In the genomic region with DNA sequence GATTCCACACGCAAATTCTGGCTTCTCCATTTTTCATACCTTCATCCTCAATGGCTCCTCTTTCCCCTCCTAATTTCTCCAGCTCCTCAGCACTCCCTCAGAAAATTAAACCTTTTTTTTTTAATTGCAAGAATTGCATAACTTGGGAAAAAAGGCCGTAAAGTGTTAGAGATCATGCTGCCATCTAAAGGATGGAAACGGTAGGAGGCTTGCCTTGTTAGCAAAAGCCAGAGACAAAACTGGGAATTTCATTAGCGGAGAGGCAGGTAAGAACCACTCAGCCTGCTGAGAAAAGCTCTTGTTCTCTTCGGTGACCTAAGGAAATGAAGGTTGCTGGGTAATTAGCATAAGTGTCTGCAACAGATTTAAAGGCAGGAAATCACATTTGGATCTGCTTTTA, we compare ENCODE assay signal across 9 cellular contexts.
DNase-seq lines count a peak whose midpoint lies in the region; ATAC-seq and TF ChIP-seq lines count a peak whose summit lies in the region.
"Had no signal": no experiment of that assay in that cellular context is flagged by ENCODE, and none has a peak within 500 bp of the region (broad histone marks: within the 10 kb centered on the region; RNA-seq: fewer than 3 reads in every experiment).

No MANE protein-coding gene starts in this region.

- H4K20me1 ChIP-seq in GM23248 (ENCODE audit: insufficient read depth), result no peaks in the 10 kb centered on the region
- H4K20me1 ChIP-seq in OCI-LY1 (ENCODE audit: insufficient read depth, low read length), result no peaks in the 10 kb centered on the region

- H3K27ac ChIP-seq in GM23248 (no peak overlapping the region), OCI-LY1 (ENCODE audit: low read depth, low read length, poor library complexity, severe bottlenecking) (no peak overlapping the region), psoas muscle (no peak overlapping the region)
- no peak overlapping the region for H3K27ac ChIP-seq in naive thymus-derived CD4-positive, alpha-beta T cell (ENCODE audit: low read depth, low read length)

- H3K9me3 Mint-ChIP-seq in naive thymus-derived CD4-positive, alpha-beta T cell, result peaks cover 0 to 19% (median 5%) of the 10 kb centered on the region in 11 donors
- H3K9me3 Mint-ChIP-seq in activated T-cell treated with anti-CD3 and anti-CD28 coated beads, Interleukin-2, amount 50 U/mL, for 72 hours, result peaks cover 6 to 9% of the 10 kb centered on the region in 2 donors
- peaks cover 5 to 13% of the 10 kb centered on the region in 2 donors for H3K9me3 Mint-ChIP-seq in activated naive CD4-positive, alpha-beta T cell treated with anti-CD3 and anti-CD28 coated beads, Interleukin-2, amount 50 U/mL, for 72 hours

- H3K27me3 Mint-ChIP-seq in naive thymus-derived CD4-positive, alpha-beta T cell, result no peaks in the 10 kb centered on the region
- no peaks in the 10 kb centered on the region for H3K27me3 Mint-ChIP-seq in activated T-cell treated with anti-CD3 and anti-CD28 coated beads, Interleukin-2, amount 50 U/mL, for 72 hours (ENCODE audit: low read depth)

- H3K27me3 ChIP-seq in GM23248 (replicated peaks; ENCODE audit: insufficient read depth) (no peaks in the 10 kb centered on the region), OCI-LY1 (ENCODE audit: insufficient read depth, low read length) (0 out of 2 replicates have a peak, but pooled peaks cover 2% of the 10 kb centered on the region), psoas muscle (ENCODE audit: insufficient read depth in 3 of 3, low read length in 2 of 3) (no peaks in the 10 kb centered on the region)
- no peaks in the 10 kb centered on the region for H3K27me3 ChIP-seq in naive thymus-derived CD4-positive, alpha-beta T cell (ENCODE audit: control insufficient read depth in 2 of 2, insufficient read depth in 2 of 2, low read length in 2 of 2)

- CTCF ChIA-PET in naive thymus-derived CD4-positive, alpha-beta T cell (lab: Charles Lee), result no interaction called here

- intact Hi-C loops in psoas muscle (cut with DNase I), result no loop called here
- intact Hi-C loops in naive thymus-derived CD4-positive, alpha-beta T cell (cut with micrococcal nuclease), result no loop called here

- H3K36me3 Mint-ChIP-seq in naive thymus-derived CD4-positive, alpha-beta T cell, result peaks cover 0 to 8% (median 4%) of the 10 kb centered on the region in 5 donors
- peaks cover 6 to 8% of the 10 kb centered on the region in 2 donors for H3K36me3 Mint-ChIP-seq in activated T-cell treated with anti-CD3 and anti-CD28 coated beads, Interleukin-2, amount 50 U/mL, for 72 hours (ENCODE audit: insufficient read depth in 2 of 2)
- peaks cover 6 to 11% of the 10 kb centered on the region in 2 donors for H3K36me3 Mint-ChIP-seq in activated naive CD4-positive, alpha-beta T cell treated with anti-CD3 and anti-CD28 coated beads, Interleukin-2, amount 50 U/mL, for 72 hours

- no peaks in the 10 kb centered on the region for H3K9me2 ChIP-seq in GM23248 (ENCODE audit: insufficient read depth)
- no peaks in the 10 kb centered on the region for H3K9me2 ChIP-seq in OCI-LY1 (ENCODE audit: low read depth, low read length)

- H3K4me3 ChIP-seq in GM23248, result no peak overlapping the region
- no peak overlapping the region for H3K4me3 ChIP-seq in OCI-LY1 (ENCODE audit: low read depth, low read length, poor library complexity, severe bottlenecking)
- no peak overlapping the region for H3K4me3 ChIP-seq in fibroblast of mammary gland (ENCODE audit: control insufficient read depth, low read depth, low read length)
- H3K4me3 ChIP-seq in psoas muscle, result no peak overlapping the region
- H3K4me3 ChIP-seq in naive thymus-derived CD4-positive, alpha-beta T cell (ENCODE audit: low read length), result no peak overlapping the region

- H3K9me3 ChIP-seq in GM23248 (ENCODE audit: low read depth) (no peaks in the 10 kb centered on the region), OCI-LY1 (ENCODE audit: low read length) (no peaks in the 10 kb centered on the region), psoas muscle (no peaks in the 10 kb centered on the region)
- H3K9me3 ChIP-seq in naive thymus-derived CD4-positive, alpha-beta T cell (ENCODE audit: control insufficient read depth in 2 of 3, low read length in 3 of 3), result no peaks in the 10 kb centered on the region

- H3K4me2 ChIP-seq in GM23248 (ENCODE audit: unreplicated experiment) (no peak overlapping the region), OCI-LY1 (ENCODE audit: low read length) (no peak overlapping the region)

- in situ Hi-C loops in GM23248 (cut with MboI), result no loop called here

- POLR2A ChIA-PET in naive thymus-derived CD4-positive, alpha-beta T cell (lab: Charles Lee), result no interaction called here

- H3K4me1 ChIP-seq in GM23248 (ENCODE audit: insufficient read depth) (no peaks in the 10 kb centered on the region), OCI-LY1 (ENCODE audit: insufficient read depth, low read length, severe bottlenecking) (no peaks in the 10 kb centered on the region), psoas muscle (peaks cover 4% of the 10 kb centered on the region)
- H3K4me1 ChIP-seq in naive thymus-derived CD4-positive, alpha-beta T cell (ENCODE audit: control insufficient read depth in 2 of 2, insufficient read depth in 2 of 2, low read length in 2 of 2), result no peaks in the 10 kb centered on the region

- H3K4me3 Mint-ChIP-seq in naive thymus-derived CD4-positive, alpha-beta T cell, result no peak overlapping the region
- no peak overlapping the region for H3K4me3 Mint-ChIP-seq in activated T-cell treated with anti-CD3 and anti-CD28 coated beads, Interleukin-2, amount 50 U/mL, for 72 hours

- H3K36me3 ChIP-seq in GM23248 (ENCODE audit: low read depth), result no peaks in the 10 kb centered on the region
- no peaks in the 10 kb centered on the region for H3K36me3 ChIP-seq in OCI-LY1 (ENCODE audit: insufficient read depth, low read length)
- no peaks in the 10 kb centered on the region for H3K36me3 ChIP-seq in psoas muscle (ENCODE audit: insufficient read depth in 1 of 2, low read depth in 1 of 2)
- no peaks in the 10 kb centered on the region for H3K36me3 ChIP-seq in naive thymus-derived CD4-positive, alpha-beta T cell (ENCODE audit: control insufficient read depth in 2 of 3, insufficient read depth in 3 of 3, low read length in 3 of 3)

- TF ChIP-seq CTCF in OCI-LY1 (IDR thresholded peaks at IDR 0.05; ENCODE audit: low read length) (peak; percentile 28; the same call in 1 of the 2 replicates), fibroblast of mammary gland (conservative IDR thresholded peaks at IDR 0.05; ENCODE audit: control insufficient read depth, insufficient read depth, low read depth, low read length) (peak; percentile 70), psoas muscle (IDR thresholded peaks at IDR 0.05) (peak; percentile 39)

- peak overlapping the region in 1 of 9 donors; percentile 7 for H3K27ac Mint-ChIP-seq in naive thymus-derived CD4-positive, alpha-beta T cell
- no peak overlapping the region for H3K27ac Mint-ChIP-seq in activated T-cell treated with anti-CD3 and anti-CD28 coated beads, Interleukin-2, amount 50 U/mL, for 72 hours
- H3K27ac Mint-ChIP-seq in activated naive CD4-positive, alpha-beta T cell treated with anti-CD3 and anti-CD28 coated beads, Interleukin-2, amount 50 U/mL, for 72 hours, result no peak overlapping the region

- no peak for ATAC-seq in psoas muscle
- no peak for ATAC-seq in naive thymus-derived CD4-positive, alpha-beta T cell
- ATAC-seq in activated T-cell treated with anti-CD3 and anti-CD28 coated beads, Interleukin-2, amount 50 U/mL, for 72 hours (replicated peaks in 1 of 2), result no peak
- ATAC-seq in activated naive CD4-positive, alpha-beta T cell treated with anti-CD3 and anti-CD28 coated beads, Interleukin-2, amount 50 U/mL, for 72 hours, result no peak

- H3K4me1 Mint-ChIP-seq in naive thymus-derived CD4-positive, alpha-beta T cell, result peaks cover 0 to 5% (median 0%) of the 10 kb centered on the region in 7 donors
- H3K4me1 Mint-ChIP-seq in activated T-cell treated with anti-CD3 and anti-CD28 coated beads, Interleukin-2, amount 50 U/mL, for 72 hours (ENCODE audit: low read depth), result no peaks in the 10 kb centered on the region

- DNase-seq in GM23248, result peak; percentile 71
- peak; percentile 67 for DNase-seq in fibroblast of mammary gland (ENCODE audit: low read depth)
- no peak for DNase-seq in psoas muscle
- DNase-seq in naive thymus-derived CD4-positive, alpha-beta T cell, result no peak
- DNase-seq in GDM1 (lab: John Stamatoyannopoulos, UW), result no peak
- DNase-seq in activated T-cell treated with anti-CD3 and anti-CD28 coated beads, Interleukin-2, amount 50 U/mL, for 72 hours, result no peak
- no peak for DNase-seq in activated naive CD4-positive, alpha-beta T cell treated with anti-CD3 and anti-CD28 coated beads, Interleukin-2, amount 50 U/mL, for 72 hours (ENCODE audit: low spot score in 2 of 2)
- DNase-seq: left cardiac atrium had no signal

- H3F3A ChIP-seq in GM23248 (ENCODE audit: insufficient read depth) (no peaks in the 10 kb centered on the region), OCI-LY1 (ENCODE audit: insufficient read depth, low read length) (no peaks in the 10 kb centered on the region)

- WGBS in GM23248 (ENCODE audit: low coverage in 1 of 2, low lambda C conversion rate in 2 of 2, missing lambda C conversion rate in 2 of 2), 2 experiments, result 17 to 18% methylated on average over 5 of the region's 5 CpGs
- 19 to 31% (median 23%) methylated on average over 5 of the region's 5 CpGs for WGBS in psoas muscle, 3 donors

- H2AFZ ChIP-seq in GM23248 (no peak overlapping the region), OCI-LY1 (ENCODE audit: low read length) (no peak overlapping the region)

- H3K9ac ChIP-seq in GM23248 (no peak overlapping the region), OCI-LY1 (ENCODE audit: low read length) (no peak overlapping the region)

- H3K79me2 ChIP-seq in GM23248 (ENCODE audit: insufficient read depth) (no peaks in the 10 kb centered on the region), OCI-LY1 (ENCODE audit: insufficient read depth, low read length) (no peaks in the 10 kb centered on the region)

Comparison
In these comparisons a context has a peak if more than half of its experiments do, and no peak if none do; other contexts are left out.
1. DNase-seq: peak in GM23248 (single experiment) and fibroblast of mammary gland (single experiment); none in psoas muscle (0 of 2), naive thymus-derived CD4-positive, alpha-beta T cell (0 of 9), GDM1 (single experiment), activated T-cell treated with anti-CD3 and anti-CD28 coated beads, Interleukin-2, amount 50 U/mL, for 72 hours (0 of 2) and activated naive CD4-positive, alpha-beta T cell treated with anti-CD3 and anti-CD28 coated beads, Interleukin-2, amount 50 U/mL, for 72 hours (0 of 2).
2. Peak in every context shown above with its lines, with median percentiles within 50 percentile points of each other: CTCF ChIP-seq.